8 cellular contexts compared by ENCODE assay signal in the genomic region with DNA sequence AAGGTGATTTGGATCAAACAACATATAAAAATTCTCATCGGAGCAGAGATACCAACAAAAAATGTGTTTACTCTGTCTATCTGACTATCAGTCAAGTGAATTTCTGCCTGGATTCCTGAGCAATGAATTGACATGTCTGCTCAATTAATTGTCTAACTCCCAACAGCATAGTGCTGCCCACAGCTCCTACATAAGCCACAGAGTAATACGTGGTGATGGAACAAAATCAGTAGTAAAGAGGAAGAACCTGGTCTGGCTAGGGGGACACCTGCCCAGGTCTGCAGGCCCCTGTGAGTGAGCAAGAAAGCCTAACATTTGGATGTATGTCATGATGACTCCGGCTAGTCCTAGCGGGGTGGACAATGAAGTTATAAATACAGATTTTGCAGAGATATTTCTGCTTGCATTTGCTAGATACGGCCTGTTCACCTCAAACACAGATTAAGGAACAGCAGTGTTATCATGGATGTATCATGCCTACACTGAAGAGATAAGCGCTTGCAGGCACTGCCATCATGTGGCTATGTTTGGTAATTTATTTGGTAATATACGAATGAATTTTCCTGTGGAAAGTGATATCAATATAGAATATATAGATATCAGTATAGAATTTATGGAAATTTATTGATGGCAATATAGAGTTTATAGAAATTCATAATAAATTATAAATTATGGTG.
A peak's percentile ranks its signal among the peaks of the same experiment; 100 is the strongest.
DNase-seq lines count a peak whose midpoint lies in the region; ATAC-seq, FAIRE-seq and TF ChIP-seq lines count a peak whose summit lies in the region.

No MANE protein-coding gene starts in this region.

- POLR2A ChIA-PET in GM10248 (lab: Yijun Ruan, JAX) = no interaction called here

- DNase-seq in GM10248 (ENCODE audit: extremely low spot score) (peak; percentile 48), LNCaP clone FGC (ENCODE audit: low read depth) (peak; percentile 46), RCC 7860 (ENCODE audit: low spot score) (peak; percentile 34), glomerular endothelial cell (ENCODE audit: extremely low read depth, low read depth, low spot score) (peak; percentile 14), retina (peak; percentile 50)
- peak; percentile 33 for DNase-seq in activated T-helper 9 cell treated with anti-CD3 and anti-CD28 coated beads, Interleukin-2, amount 50 U/mL, for 16 hours (ENCODE audit: low read depth)

- FAIRE-seq in RCC 7860 (lab: Jason Lieb, UNC) = peak; percentile 89

- no peak for ATAC-seq in HG03520 (IDR thresholded peaks at IDR 0.05; ENCODE audit: unreplicated experiment)
- no peak for ATAC-seq in GM18870 (IDR thresholded peaks at IDR 0.05; ENCODE audit: unreplicated experiment)

- TF ChIP-seq CTCF in GM10248 (IDR thresholded peaks at IDR 0.05; ENCODE audit: control extremely low read depth, extremely low read depth, low read depth, missing control alignments) (peak; percentile 49), LNCaP clone FGC (IDR thresholded peaks at IDR 0.05; ENCODE audit: control insufficient read depth, extremely low read depth, insufficient read depth) (peak; percentile 62)

- H3K4me3 ChIP-seq in LNCaP clone FGC (ENCODE audit: low read depth, low read length) = no peak overlapping the region

- CTCF ChIA-PET in GM10248 (lab: Yijun Ruan, JAX) = interaction anchor here (0.7 to 3.1 kb wide), 10 partner anchors 10 to 484 kb away, joined by 3 to 19 read pairs (median 6); no protein-coding TSS in a partner anchor
